Comparison of ENCODE assay signal across 8 cellular contexts in genomic region chr3:47394140-47394855, GRCh38. TPM values are rescaled to one million over a fixed set of nuclear protein-coding genes. Genes with fewer than 3 reads are reported as not detected.
DNase-seq lines count a peak whose midpoint lies in the region; ATAC-seq and TF ChIP-seq lines count a peak whose summit lies in the region.

No MANE protein-coding gene starts in this region.

- H3K36me3 ChIP-seq in CD8-positive, alpha-beta memory T cell (ENCODE audit: insufficient read depth, low read length): peaks cover 15% of the 10 kb centered on the region
- H3K36me3 ChIP-seq in RWPE2 (ENCODE audit: low read depth): peaks cover 19% of the 10 kb centered on the region
- H3K36me3 ChIP-seq in fibroblast of lung (ENCODE audit: control insufficient read depth, insufficient read depth, low read length): peaks cover 7% of the 10 kb centered on the region

- H3K4me1 Mint-ChIP-seq in CD8-positive, alpha-beta memory T cell: peaks cover 24 to 55% (median 41%) of the 10 kb centered on the region in 3 donors
- peaks cover 19 to 32% (median 30%) of the 10 kb centered on the region in 3 donors for H3K4me1 Mint-ChIP-seq in naive B cell

- no peak overlapping the region for H3K27ac ChIP-seq in CD8-positive, alpha-beta memory T cell (ENCODE audit: low read depth, low read length)
- H3K27ac ChIP-seq in RWPE2 (ENCODE audit: poor library complexity, severe bottlenecking) (no peak overlapping the region), fibroblast of lung (ENCODE audit: insufficient read depth, low read length) (peak overlapping the region; percentile 49)

- no peak overlapping the region for H3K4me3 ChIP-seq in CD8-positive, alpha-beta memory T cell (ENCODE audit: low read length)
- no peak overlapping the region for H3K4me3 ChIP-seq in RWPE2 (ENCODE audit: severe bottlenecking)
- H3K4me3 ChIP-seq in fibroblast of lung (replicated peaks in 1 of 4; ENCODE audit: control extremely low read depth in 1 of 4, insufficient read depth in 1 of 4, low read depth in 3 of 4, low read length in 4 of 4): no peak overlapping the region

- DNase-seq in CD8-positive, alpha-beta memory T cell: no peak
- no peak for DNase-seq in RWPE2 (ENCODE audit: low spot score)
- DNase-seq in fibroblast of lung (ENCODE audit: low read depth in 2 of 2): peak in 1 of 2 donors; percentile 68
- DNase-seq in naive B cell: no peak
- no peak for DNase-seq in HK-2 (ENCODE audit: unreplicated experiment)
- DNase-seq in SW 1271 (lab: John Stamatoyannopoulos, UW): no peak
- DNase-seq in KG1 (lab: John Stamatoyannopoulos, UW): no peak
- no peak for DNase-seq in A172 (ENCODE audit: low spot score)

- POLR2A ChIA-PET in CD8-positive, alpha-beta memory T cell (lab: Charles Lee): no interaction called here

- H3K4me2 ChIP-seq in fibroblast of lung (ENCODE audit: extremely low read depth, insufficient read depth, low read length): peak overlapping the region; percentile 0

- H3K4me3 Mint-ChIP-seq in CD8-positive, alpha-beta memory T cell: no peak overlapping the region
- H3K4me3 Mint-ChIP-seq in naive B cell: no peak overlapping the region

- no peaks in the 10 kb centered on the region for H3K9me3 Mint-ChIP-seq in CD8-positive, alpha-beta memory T cell
- H3K9me3 Mint-ChIP-seq in naive B cell: no peaks in the 10 kb centered on the region

- no peak overlapping the region for H2AFZ ChIP-seq in fibroblast of lung (ENCODE audit: low read length)

- ATAC-seq in RWPE2 (ENCODE audit: low read depth): peak; percentile 38; the same call in 2 of the 3 replicates
- ATAC-seq in naive B cell (ENCODE audit: low read depth in 2 of 2): no peak

- CTCF ChIA-PET in CD8-positive, alpha-beta memory T cell (lab: Charles Lee): no interaction called here

- no peaks in the 10 kb centered on the region for H3K9me3 ChIP-seq in CD8-positive, alpha-beta memory T cell (ENCODE audit: low read length)
- no peaks in the 10 kb centered on the region for H3K9me3 ChIP-seq in RWPE2 (ENCODE audit: severe bottlenecking)
- H3K9me3 ChIP-seq in fibroblast of lung (ENCODE audit: control insufficient read depth, insufficient read depth, low read depth, low read length): no peaks in the 10 kb centered on the region

- no peak overlapping the region for H3K9ac ChIP-seq in fibroblast of lung (ENCODE audit: insufficient read depth, low read length)

- H3K36me3 Mint-ChIP-seq in CD8-positive, alpha-beta memory T cell: peaks cover 0 to 51% (median 8%) of the 10 kb centered on the region in 3 donors
- H3K36me3 Mint-ChIP-seq in naive B cell: no peaks in the 10 kb centered on the region

- peaks cover 49% of the 10 kb centered on the region for H3K79me2 ChIP-seq in fibroblast of lung (ENCODE audit: control insufficient read depth, insufficient read depth, low read length)

- H3K4me1 ChIP-seq in CD8-positive, alpha-beta memory T cell (ENCODE audit: insufficient read depth, low read length): peaks cover 8% of the 10 kb centered on the region
- H3K4me1 ChIP-seq in RWPE2 (ENCODE audit: insufficient read depth, poor library complexity, severe bottlenecking) (peaks cover 3% of the 10 kb centered on the region), fibroblast of lung (ENCODE audit: control insufficient read depth, extremely low read depth, insufficient read depth, low read length) (peaks cover 17% of the 10 kb centered on the region)

- peak overlapping the region in 7 of 8 donors; percentile 58 to 92 (median 63) for H3K27ac Mint-ChIP-seq in CD8-positive, alpha-beta memory T cell
- H3K27ac Mint-ChIP-seq in naive B cell: peak overlapping the region in 5 of 6 donors; percentile 51 to 88 (median 69)

- H3K27me3 ChIP-seq in CD8-positive, alpha-beta memory T cell (ENCODE audit: insufficient read depth, low read length, poor library complexity, severe bottlenecking): no peaks in the 10 kb centered on the region
- no peaks in the 10 kb centered on the region for H3K27me3 ChIP-seq in RWPE2 (ENCODE audit: insufficient read depth, poor library complexity, severe bottlenecking)
- H3K27me3 ChIP-seq in fibroblast of lung (ENCODE audit: control insufficient read depth, insufficient read depth, low read length): no peaks in the 10 kb centered on the region

- TF ChIP-seq CTCF in RWPE2 (IDR thresholded peaks at IDR 0.05; ENCODE audit: poor library complexity, severe bottlenecking) (no peak), fibroblast of lung (conservative IDR thresholded peaks at IDR 0.05 in 1 of 2, IDR thresholded peaks at IDR 0.05 in 1 of 2; ENCODE audit: low read depth in 1 of 2, low read length in 2 of 2) (no peak)

- no peaks in the 10 kb centered on the region for H4K20me1 ChIP-seq in fibroblast of lung (ENCODE audit: control insufficient read depth, extremely low read depth, insufficient read depth, low read length)

- H3K27me3 Mint-ChIP-seq in CD8-positive, alpha-beta memory T cell: no peaks in the 10 kb centered on the region
- H3K27me3 Mint-ChIP-seq in naive B cell: no peaks in the 10 kb centered on the region

RNA-seq across cellular contexts. Expression of gene PTPN23, which starts 13.5 kb away (rescaled TPM):
- total RNA-seq in CD8-positive, alpha-beta memory T cell: 10 to 100 TPM; 30.5 to 36.1 TPM
- 4.4 TPM for polyA plus RNA-seq in CD8-positive, alpha-beta memory T cell
- total RNA-seq in fibroblast of lung: 11.6 and 19.7 TPM in 2 replicates
- polyA plus RNA-seq in fibroblast of lung (1.5 and 2.7 TPM in 2 replicates), naive B cell (ENCODE audit: low read depth in 6 of 6) (1 to 10 TPM in 5 of 6 donors, under 1 TPM in 1; 0.60 to 6.3 (median 4.2) TPM)
- 27.4 and 30.1 TPM in 2 replicates for polyA plus RNA-seq in fibroblast of lung (2012)
- 38.7 and 46.1 TPM in 2 replicates for polyA minus RNA-seq in fibroblast of lung (ENCODE audit: low replicate concordance)
- 12.1 and 15.1 TPM in 2 replicates for total RNA-seq in A172 (2014; rRNA removed; shearing (Covaris generic))
